Comparison of ENCODE assay signal across 20 cellular contexts in the genomic region with DNA sequence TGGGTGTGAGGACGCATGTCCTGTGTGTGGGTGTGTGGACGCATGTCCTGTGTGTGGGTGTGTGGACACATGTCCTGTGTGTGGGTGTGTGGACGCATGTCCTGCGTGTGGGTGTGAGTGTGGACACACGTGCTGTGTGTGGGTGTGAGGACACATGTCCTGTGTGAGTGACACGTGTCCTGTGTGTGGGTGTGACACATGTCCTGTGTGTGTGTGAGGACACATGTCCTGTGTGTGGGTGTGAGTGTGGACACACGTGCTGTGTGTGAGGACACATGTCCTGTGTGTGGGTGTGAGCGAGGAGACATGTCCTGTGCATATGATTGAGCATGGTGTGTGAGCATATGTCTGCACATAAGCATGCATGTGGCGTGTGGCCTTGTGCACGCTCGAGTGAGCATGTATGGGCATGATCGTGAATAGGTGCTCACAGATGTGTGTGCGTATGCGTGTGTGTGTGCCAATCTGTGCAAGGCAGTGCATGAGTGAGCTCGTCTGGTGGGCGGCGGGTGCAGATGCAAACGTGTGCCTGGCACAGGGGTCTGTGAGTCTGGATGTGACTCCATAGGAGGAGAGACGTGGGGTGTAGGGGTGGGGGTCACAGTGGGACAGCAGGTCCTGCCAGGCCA.
"Had no signal": no experiment of that assay in that cellular context is flagged by ENCODE, and none has a peak within 500 bp of the region (broad histone marks: within the 10 kb centered on the region; RNA-seq: fewer than 3 reads in every experiment).

No MANE protein-coding gene starts in this region.

- H3K4me3 ChIP-seq: coronary artery, heart left ventricle, sigmoid colon, skin epidermis, stomach, thoracic aorta, transverse colon, uterus had no signal

- DNase-seq: effector CD4-positive, alpha-beta T cell; endodermal cell; heart left ventricle; hippocampal formation; kidney glomerular epithelial cell; naive thymus-derived CD4-positive, alpha-beta T cell; nephron progenitor cell; sigmoid colon; stimulated activated CD4-positive, alpha-beta T cell treated with anti-CD3 and anti-CD28 coated beads, Interleukin-2, amount 100 ng/mL, for 24 hours; stimulated activated naive CD4-positive, alpha-beta T cell; stomach; substantia nigra; transverse colon; uterus had no signal

- H3K27me3 ChIP-seq: neutrophil, transverse colon, uterus had no signal

- H3K4me3 Mint-ChIP-seq: endodermal cell; naive thymus-derived CD4-positive, alpha-beta T cell; nephron progenitor cell had no signal

- H3K36me3 Mint-ChIP-seq: naive thymus-derived CD4-positive, alpha-beta T cell had no signal

- H3K36me3 ChIP-seq: heart left ventricle, neutrophil, sigmoid colon, stomach, thoracic aorta, transverse colon, uterus had no signal

- H3K27ac ChIP-seq: coronary artery, heart left ventricle, neutrophil, sigmoid colon, skin epidermis, stomach, thoracic aorta, transverse colon, uterus had no signal

- H3K27ac Mint-ChIP-seq: endodermal cell; naive thymus-derived CD4-positive, alpha-beta T cell; nephron progenitor cell had no signal

- H3K4me1 ChIP-seq: sigmoid colon, transverse colon, uterus had no signal

- H3K27me3 Mint-ChIP-seq: naive thymus-derived CD4-positive, alpha-beta T cell had no signal

- H3K4me1 Mint-ChIP-seq: naive thymus-derived CD4-positive, alpha-beta T cell had no signal

- H3K9me3 ChIP-seq: heart left ventricle, neutrophil, sigmoid colon, stomach, thoracic aorta, transverse colon, uterus had no signal

- FAIRE-seq: frontal cortex, islet of Langerhans had no signal
